Comparison of ENCODE assay signal across 10 cellular contexts in the genomic region with DNA sequence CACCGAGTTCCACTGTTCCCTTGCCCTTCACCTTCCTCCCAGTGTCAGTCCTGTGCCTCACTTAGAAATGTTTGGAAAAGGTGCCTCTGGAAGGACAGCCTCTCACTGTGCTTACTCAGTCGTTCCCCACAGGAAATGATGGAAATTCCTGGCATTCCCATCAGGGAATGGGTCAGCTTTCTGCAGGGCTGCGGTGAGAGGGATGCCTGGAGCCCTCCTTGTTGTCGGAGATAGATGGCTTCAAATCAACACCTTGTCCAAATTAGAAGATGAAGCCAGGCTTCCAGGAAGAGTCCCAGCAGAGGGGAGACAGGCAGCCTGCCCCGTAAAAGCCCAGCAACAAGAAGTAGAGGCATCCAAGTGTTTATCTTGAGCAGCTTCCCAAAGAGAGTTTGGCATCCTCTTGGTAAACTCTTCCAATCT. TPM values are rescaled to one million over a fixed set of nuclear protein-coding genes. Genes with fewer than 3 reads are reported as not detected.
DNase-seq lines count a peak whose midpoint lies in the region; ATAC-seq and TF ChIP-seq lines count a peak whose summit lies in the region.
"Had no signal": no experiment of that assay in that cellular context is flagged by ENCODE, and none has a peak within 500 bp of the region (broad histone marks: within the 10 kb centered on the region; RNA-seq: fewer than 3 reads in every experiment).

No MANE protein-coding gene starts in this region.

- no peak for TF ChIP-seq CTCF in fibroblast of mammary gland (conservative IDR thresholded peaks at IDR 0.05; ENCODE audit: control insufficient read depth, insufficient read depth, low read depth, low read length)

- no peak overlapping the region for H3K4me3 ChIP-seq in BLaER1 treated with 17β-estradiol and CSF1 and Interleukin-3, amounts not matched to agents 10 nM and 100 nM
- H3K4me3 ChIP-seq in fibroblast of mammary gland (ENCODE audit: control insufficient read depth, low read depth, low read length) (no peak overlapping the region), muscle layer of duodenum (ENCODE audit: low read depth in 1 of 2, low read length in 2 of 2) (no peak overlapping the region)
- H3K4me3 ChIP-seq: BLaER1 had no signal

- H3K27ac ChIP-seq in BLaER1 treated with 17β-estradiol and CSF1 and Interleukin-3, amounts not matched to agents 10 nM and 100 nM = no peak overlapping the region; a peak in 2 of 22 replicates
- peak overlapping the region; percentile 73 for H3K27ac ChIP-seq in muscle layer of duodenum (ENCODE audit: low read length)
- H3K27ac ChIP-seq: BLaER1 had no signal

- H3K4me2 ChIP-seq in BLaER1 treated with 17β-estradiol and CSF1 and Interleukin-3, amounts not matched to agents 10 nM and 100 nM = peak overlapping the region in 6 of 11 experiments; percentile 12 to 62 (median 41); a peak in 9 of 22 replicates

- no peak overlapping the region for H3K9ac ChIP-seq in BLaER1 treated with 17β-estradiol and CSF1 and Interleukin-3, amounts not matched to agents 10 nM and 100 nM
- H3K9ac ChIP-seq: BLaER1 had no signal

- H3K9me3 ChIP-seq in BLaER1 treated with 17β-estradiol and CSF1 and Interleukin-3, amounts not matched to agents 10 nM and 100 nM (replicated peaks in 1 of 11) = no peaks in the 10 kb centered on the region
- H3K9me3 ChIP-seq in muscle layer of duodenum (ENCODE audit: control insufficient read depth in 1 of 2, low read length in 2 of 2) = no peaks in the 10 kb centered on the region
- H3K9me3 ChIP-seq: BLaER1 had no signal

- peak; percentile 92 for DNase-seq in RPMI7951 (ENCODE audit: low read depth)
- DNase-seq in fibroblast of mammary gland (ENCODE audit: low read depth) = peak; percentile 89
- DNase-seq in T1000 (lab: John Stamatoyannopoulos, UW) = no peak
- DNase-seq in OCI-M2 (lab: John Stamatoyannopoulos, UW; ENCODE audit: unreplicated experiment) = no peak
- DNase-seq: effector memory CD8-positive, alpha-beta T cell had no signal

- H3K36me3 ChIP-seq in BLaER1 treated with 17β-estradiol and CSF1 and Interleukin-3, amounts not matched to agents 10 nM and 100 nM = peaks cover 0 to 48% (median 0%) of the 10 kb centered on the region in 11 experiments; a peak in 5 of 22 replicates
- no peaks in the 10 kb centered on the region for H3K36me3 ChIP-seq in muscle layer of duodenum (ENCODE audit: control insufficient read depth in 1 of 2, insufficient read depth in 2 of 2, low read length in 2 of 2)
- H3K36me3 ChIP-seq: BLaER1 had no signal

- no peaks in the 10 kb centered on the region for H4K20me1 ChIP-seq in BLaER1 treated with 17β-estradiol and CSF1 and Interleukin-3, amounts not matched to agents 10 nM and 100 nM
- H4K20me1 ChIP-seq: BLaER1 had no signal

- no peaks in the 10 kb centered on the region for H3K27me3 ChIP-seq in BLaER1 treated with 17β-estradiol and CSF1 and Interleukin-3, amounts not matched to agents 10 nM and 100 nM
- H3K27me3 ChIP-seq in muscle layer of duodenum (ENCODE audit: low read depth, low read length) = no peaks in the 10 kb centered on the region
- H3K27me3 ChIP-seq: BLaER1 had no signal

- ATAC-seq in HG03342 (IDR thresholded peaks at IDR 0.05; ENCODE audit: unreplicated experiment) (no peak), HG03571 (IDR thresholded peaks at IDR 0.05; ENCODE audit: unreplicated experiment) (no peak)
- ATAC-seq: effector memory CD8-positive, alpha-beta T cell had no signal

- peaks cover 24 to 98% (median 53%) of the 10 kb centered on the region in 10 experiments for H3K4me1 ChIP-seq in BLaER1 treated with 17β-estradiol and CSF1 and Interleukin-3, amounts not matched to agents 10 nM and 100 nM
- H3K4me1 ChIP-seq in muscle layer of duodenum (ENCODE audit: control insufficient read depth in 1 of 2, insufficient read depth in 2 of 2, low read length in 2 of 2) = peaks cover 8 to 20% of the 10 kb centered on the region in 2 donors

RNA-seq across cellular contexts. Expression of gene COLEC12, which starts 25.3 kb away (rescaled TPM):
- 95.0 and 103 TPM in 2 replicates for total RNA-seq in RPMI7951 (2014; rRNA removed; shearing (Covaris generic))

Comparison
In these comparisons a context has a peak if more than half of its experiments do, and no peak if none do; other contexts are left out.
1. DNase-seq: peak in RPMI7951 (single experiment) and fibroblast of mammary gland (single experiment); none in T1000 (single experiment) and OCI-M2 (single experiment).